In genomic region chr11:66438504-66439466, GRCh38 we compare ENCODE assay signal across 8 cellular contexts. TPM values are rescaled to one million over a fixed set of nuclear protein-coding genes. Genes with fewer than 3 reads are reported as not detected.
DNase-seq lines count a peak whose midpoint lies in the region; TF ChIP-seq lines count a peak whose summit lies in the region.

MRPL11 (minus strand) TSS chr11:66438848; CDS start chr11:66438754, 94 bp downstream.

- H3K9me2 ChIP-seq in SK-N-SH, result no peaks in the 10 kb centered on the region

- H2AFZ ChIP-seq in SK-N-SH (ENCODE audit: low read depth), result peak within 1 kb of the TSS; percentile 94
- H2AFZ ChIP-seq in osteoblast (ENCODE audit: low read length), result peak within 1 kb of the TSS; percentile 99

- H3K36me3 ChIP-seq in SK-N-SH (replicated peaks in 1 of 2; ENCODE audit: control insufficient read depth in 1 of 2, insufficient read depth in 2 of 2, low read length in 1 of 2), result peaks cover 8 to 14% of the 10 kb centered on the region in 2 experiments
- peaks cover 9% of the 10 kb centered on the region for H3K36me3 ChIP-seq in osteoblast (ENCODE audit: insufficient read depth, low read length)
- peaks cover 6% of the 10 kb centered on the region for H3K36me3 ChIP-seq in thymus (ENCODE audit: control insufficient read depth, insufficient read depth)

- H3K4me3 ChIP-seq in GM08714 (ENCODE audit: low read length), result peak within 1 kb of the TSS; percentile 83
- peak within 1 kb of the TSS; percentile 76 for H3K4me3 ChIP-seq in NB4 (ENCODE audit: low read depth, low read length)
- peak within 1 kb of the TSS; percentile 78 to 87 for H3K4me3 ChIP-seq in SK-N-SH (ENCODE audit: low read depth in 2 of 2, low read length in 1 of 2)
- H3K4me3 ChIP-seq in osteoblast (ENCODE audit: insufficient read depth, low read length), result peak within 1 kb of the TSS; percentile 84
- H3K4me3 ChIP-seq in thymus (ENCODE audit: low read length), result peak within 1 kb of the TSS; percentile 71

- H3K4me3 Mint-ChIP-seq in HFFc6, result peak within 1 kb of the TSS; percentile 94
- H3K4me3 Mint-ChIP-seq in activated naive CD4-positive, alpha-beta T cell treated with anti-CD3 and anti-CD28 coated beads, Interleukin-2, amount 50 U/mL, for 24 hours, result peak within 1 kb of the TSS; percentile 96

- H3K27ac Mint-ChIP-seq in HFFc6, result peak within 1 kb of the TSS; percentile 97
- peak within 1 kb of the TSS; percentile 98 for H3K27ac Mint-ChIP-seq in activated naive CD4-positive, alpha-beta T cell treated with anti-CD3 and anti-CD28 coated beads, Interleukin-2, amount 50 U/mL, for 24 hours

- peaks cover 22% of the 10 kb centered on the region; the same call in 1 of the 2 replicates for H3K36me3 Mint-ChIP-seq in HFFc6 (ENCODE audit: low read depth)
- H3K36me3 Mint-ChIP-seq in activated naive CD4-positive, alpha-beta T cell treated with anti-CD3 and anti-CD28 coated beads, Interleukin-2, amount 50 U/mL, for 24 hours, result peaks cover 7% of the 10 kb centered on the region

- CTCF ChIA-PET in SK-N-SH (lab: Yijun Ruan, JAX), result interaction anchor here (0.6 to 4.5 kb wide), 29 partner anchors 8 to 242 kb away, joined by 3 to 56 read pairs (median 5); partner anchors contain the start of genes BBS1, DPP3, NPAS4 and PELI3

- H3K4me2 ChIP-seq in SK-N-SH (peak within 1 kb of the TSS; percentile 87), osteoblast (ENCODE audit: insufficient read depth, low read length) (peak within 1 kb of the TSS; percentile 99)

- TF ChIP-seq EP300 in SK-N-SH (IDR thresholded peaks at IDR 0.05; ENCODE audit: borderline replicate concordance in 1 of 2, low read depth in 1 of 2, low read length in 1 of 2), result no peak

- POLR2A ChIA-PET in SK-N-SH (lab: Yijun Ruan, JAX), result interaction anchor here (0.7 to 3.1 kb wide), 5 partner anchors 21 to 1061 kb away, joined by 3 to 18 read pairs (median 7); partner anchors contain the start of genes DPP3 and PELI3

- TF ChIP-seq CTCF in HFFc6 (IDR thresholded peaks at IDR 0.05), result peak; percentile 77
- peak; percentile 80 for TF ChIP-seq CTCF in NB4 (IDR thresholded peaks at IDR 0.05; ENCODE audit: low read depth, low read length)
- peak; percentile 74 for TF ChIP-seq CTCF in SK-N-SH (IDR thresholded peaks at IDR 0.05)
- peak; percentile 73 for TF ChIP-seq CTCF in osteoblast (IDR thresholded peaks at IDR 0.05; ENCODE audit: extremely low read depth, low read depth, low read length)

- peak; percentile 54 for TF ChIP-seq POLR2A in NB4 (IDR thresholded peaks at IDR 0.05; ENCODE audit: extremely low read depth, insufficient read length)

- peaks cover 29% of the 10 kb centered on the region for H3K4me1 Mint-ChIP-seq in HFFc6 (ENCODE audit: low read depth)
- H3K4me1 Mint-ChIP-seq in activated naive CD4-positive, alpha-beta T cell treated with anti-CD3 and anti-CD28 coated beads, Interleukin-2, amount 50 U/mL, for 24 hours, result peaks cover 9% of the 10 kb centered on the region

- no peaks in the 10 kb centered on the region for H3F3A ChIP-seq in SK-N-SH (replicated peaks; ENCODE audit: insufficient read depth)

- H3K27me3 ChIP-seq in SK-N-SH (ENCODE audit: insufficient read depth) (peaks cover 20% of the 10 kb centered on the region; the same call in 1 of the 2 replicates), osteoblast (ENCODE audit: insufficient read depth, low read length) (peaks cover 3% of the 10 kb centered on the region), thymus (ENCODE audit: control insufficient read depth, insufficient read depth) (no peaks in the 10 kb centered on the region)

- H4K20me1 ChIP-seq in SK-N-SH (ENCODE audit: insufficient read depth), result no peaks in the 10 kb centered on the region
- no peaks in the 10 kb centered on the region for H4K20me1 ChIP-seq in osteoblast (ENCODE audit: insufficient read depth, low read length)

- H3K4me1 ChIP-seq in SK-N-SH (ENCODE audit: control insufficient read depth in 1 of 2, insufficient read depth in 2 of 2, low read depth in 1 of 2, low read length in 1 of 2) (peaks cover 0 to 5% of the 10 kb centered on the region in 2 experiments; a peak in 1 of 4 replicates), osteoblast (ENCODE audit: insufficient read depth, low read length) (peaks cover 12% of the 10 kb centered on the region), thymus (ENCODE audit: control insufficient read depth, insufficient read depth, low read length) (peaks cover 7% of the 10 kb centered on the region)

- DNase-seq in HFFc6, result peak; percentile 89
- DNase-seq in NB4 (ENCODE audit: low read depth), result peak; percentile 95
- DNase-seq in SK-N-SH, result peak; percentile 98
- DNase-seq in glomerular visceral epithelial cell (ENCODE audit: extremely low spot score), result peak; percentile 89
- DNase-seq in osteoblast (ENCODE audit: insufficient read length, low spot score, missing footprints), result peak; percentile 100

- no peaks in the 10 kb centered on the region for H3K9me3 ChIP-seq in SK-N-SH
- H3K9me3 ChIP-seq in osteoblast (ENCODE audit: low read depth, low read length), result no peaks in the 10 kb centered on the region
- H3K9me3 ChIP-seq in thymus (ENCODE audit: control insufficient read depth), result no peaks in the 10 kb centered on the region

- WGBS in SK-N-SH (ENCODE audit: low lambda C conversion rate), result 7% methylated on average over 20 of the region's 45 CpGs
- 8% methylated on average over 45 of the region's 45 CpGs for WGBS in thymus

- H3K79me2 ChIP-seq in SK-N-SH (ENCODE audit: insufficient read depth), result peaks cover 6% of the 10 kb centered on the region; the same call in 1 of the 2 replicates
- peaks cover 7% of the 10 kb centered on the region for H3K79me2 ChIP-seq in osteoblast (ENCODE audit: insufficient read depth, low read length)

- H3K9ac ChIP-seq in SK-N-SH, result peak within 1 kb of the TSS; percentile 79

- peaks cover 6% of the 10 kb centered on the region; the same call in 1 of the 2 replicates for H3K9me3 Mint-ChIP-seq in HFFc6
- no peaks in the 10 kb centered on the region for H3K9me3 Mint-ChIP-seq in activated naive CD4-positive, alpha-beta T cell treated with anti-CD3 and anti-CD28 coated beads, Interleukin-2, amount 50 U/mL, for 24 hours

- H3K27me3 Mint-ChIP-seq in HFFc6 (ENCODE audit: insufficient read depth), result peaks cover 4% of the 10 kb centered on the region; the same call in 1 of the 2 replicates
- H3K27me3 Mint-ChIP-seq in activated naive CD4-positive, alpha-beta T cell treated with anti-CD3 and anti-CD28 coated beads, Interleukin-2, amount 50 U/mL, for 24 hours, result no peaks in the 10 kb centered on the region

- peak; percentile 55 for TF ChIP-seq RAD21 in SK-N-SH (IDR thresholded peaks at IDR 0.05; ENCODE audit: low read length)

- peak within 1 kb of the TSS; percentile 63 to 91 for H3K27ac ChIP-seq in SK-N-SH (ENCODE audit: low read depth in 2 of 2, low read length in 1 of 2)
- peak within 1 kb of the TSS; percentile 84 for H3K27ac ChIP-seq in osteoblast (ENCODE audit: low read depth, low read length)
- H3K27ac ChIP-seq in thymus (ENCODE audit: low read depth), result peak within 1 kb of the TSS; percentile 83

TF ChIP-seq in SK-N-SH, 30 proteins besides CTCF, POLR2A, EP300 and RAD21 (continues in another document):
- TF ChIP-seq FOSL2 (IDR thresholded peaks at IDR 0.05; ENCODE audit: borderline replicate concordance, low read depth) (no peak), TAF1 (IDR thresholded peaks at IDR 0.05; ENCODE audit: borderline replicate concordance, low read depth, low read length) (peak; percentile 67), SMC3 (IDR thresholded peaks at IDR 0.05; ENCODE audit: low read depth, low read length) (peak; percentile 53), TCF12 (IDR thresholded peaks at IDR 0.05) (no peak), MXI1 (IDR thresholded peaks at IDR 0.05; ENCODE audit: low read depth, low read length) (peak; percentile 86), YY1 (IDR thresholded peaks at IDR 0.05; ENCODE audit: low read depth) (peak; percentile 98), MEF2A (IDR thresholded peaks at IDR 0.05; ENCODE audit: borderline replicate concordance, low read depth) (no peak), GABPA (IDR thresholded peaks at IDR 0.05; ENCODE audit: low read depth) (no peak), CHD2 (IDR thresholded peaks at IDR 0.05; ENCODE audit: low read length, partially characterized antibody) (peak; percentile 76), RXRA (IDR thresholded peaks at IDR 0.05; ENCODE audit: borderline replicate concordance, low read depth) (no peak), EZH2phosphoT487 (IDR thresholded peaks at IDR 0.05; ENCODE audit: borderline replicate concordance, low read depth) (no peak), NRF1 (IDR thresholded peaks at IDR 0.05; ENCODE audit: low read depth, low read length) (peak; percentile 42), FOXM1 (IDR thresholded peaks at IDR 0.05; ENCODE audit: low read depth) (no peak)
- TF ChIP-seq, protein P1, sequence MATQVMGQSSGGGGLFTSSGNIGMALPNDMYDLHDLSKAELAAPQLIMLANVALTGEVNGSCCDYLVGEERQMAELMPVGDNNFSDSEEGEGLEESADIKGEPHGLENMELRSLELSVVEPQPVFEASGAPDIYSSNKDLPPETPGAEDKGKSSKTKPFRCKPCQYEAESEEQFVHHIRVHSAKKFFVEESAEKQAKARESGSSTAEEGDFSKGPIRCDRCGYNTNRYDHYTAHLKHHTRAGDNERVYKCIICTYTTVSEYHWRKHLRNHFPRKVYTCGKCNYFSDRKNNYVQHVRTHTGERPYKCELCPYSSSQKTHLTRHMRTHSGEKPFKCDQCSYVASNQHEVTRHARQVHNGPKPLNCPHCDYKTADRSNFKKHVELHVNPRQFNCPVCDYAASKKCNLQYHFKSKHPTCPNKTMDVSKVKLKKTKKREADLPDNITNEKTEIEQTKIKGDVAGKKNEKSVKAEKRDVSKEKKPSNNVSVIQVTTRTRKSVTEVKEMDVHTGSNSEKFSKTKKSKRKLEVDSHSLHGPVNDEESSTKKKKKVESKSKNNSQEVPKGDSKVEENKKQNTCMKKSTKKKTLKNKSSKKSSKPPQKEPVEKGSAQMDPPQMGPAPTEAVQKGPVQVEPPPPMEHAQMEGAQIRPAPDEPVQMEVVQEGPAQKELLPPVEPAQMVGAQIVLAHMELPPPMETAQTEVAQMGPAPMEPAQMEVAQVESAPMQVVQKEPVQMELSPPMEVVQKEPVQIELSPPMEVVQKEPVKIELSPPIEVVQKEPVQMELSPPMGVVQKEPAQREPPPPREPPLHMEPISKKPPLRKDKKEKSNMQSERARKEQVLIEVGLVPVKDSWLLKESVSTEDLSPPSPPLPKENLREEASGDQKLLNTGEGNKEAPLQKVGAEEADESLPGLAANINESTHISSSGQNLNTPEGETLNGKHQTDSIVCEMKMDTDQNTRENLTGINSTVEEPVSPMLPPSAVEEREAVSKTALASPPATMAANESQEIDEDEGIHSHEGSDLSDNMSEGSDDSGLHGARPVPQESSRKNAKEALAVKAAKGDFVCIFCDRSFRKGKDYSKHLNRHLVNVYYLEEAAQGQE (IDR thresholded peaks at IDR 0.05; ENCODE audit: low read depth, low read length), result 0 out of 2 replicates have a peak, but pooled peaks have one; percentile 29

RNA-seq across cellular contexts. Expression of gene MRPL11, which starts in this region (rescaled TPM):
- total RNA-seq in HFFc6 (2021; fragmentation: NEBNext Ultra II Directional; extraction: Animal tissue kit (Norgen Biotek cat#: 25700)), result 10 to 100 TPM; 55.6 to 74.1 (median 67.6) TPM
- polyA plus RNA-seq in SK-N-SH (2012; rRNA removed) (33.9 and 45.6 TPM in 2 replicates), thymus (45.3 TPM)
- polyA plus RNA-seq in SK-N-SH (2012; cell fraction: cytosol; rRNA removed), result 39.4 and 43.3 TPM in 2 replicates
- polyA plus RNA-seq in SK-N-SH (2012; cell fraction: nucleus; rRNA removed), result 22.2 and 33.5 TPM in 2 replicates
- 31.5 and 33.3 TPM in 2 replicates for total RNA-seq in osteoblast

Comparison
In these comparisons a context has a peak if more than half of its experiments do, and no peak if none do; other contexts are left out.
1. Peak in every context shown above with its lines: DNase-seq, H3K4me3 ChIP-seq and H3K27ac ChIP-seq.